1 cellular context compared by ENCODE assay signal in the genomic region with DNA sequence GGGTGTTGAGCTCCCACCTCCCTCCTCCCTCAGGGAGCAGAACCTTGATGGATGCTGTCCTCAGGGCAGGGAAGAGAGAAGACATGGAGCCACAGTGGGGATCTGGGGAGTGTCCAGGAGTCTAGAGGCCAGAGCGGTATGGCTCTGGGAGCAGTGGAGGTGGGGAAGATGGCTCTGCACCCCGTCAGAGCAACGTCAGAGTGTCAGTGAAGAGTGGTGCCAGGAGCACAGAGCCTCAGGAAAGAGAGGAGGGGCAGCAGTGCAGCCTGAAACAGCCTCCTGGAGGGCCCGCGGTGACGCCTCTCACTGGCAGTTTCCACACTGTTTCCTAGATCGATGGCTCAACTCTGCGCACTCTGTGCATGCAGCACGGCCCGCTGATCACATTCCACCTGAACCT.
TF ChIP-seq lines count a peak whose summit lies in the region.

No MANE protein-coding gene starts in this region.

TF ChIP-seq in GM23338, 12 proteins besides CTCF, POLR2A, EP300 and RAD21 (continued from another document):
- TF ChIP-seq, protein P1, sequence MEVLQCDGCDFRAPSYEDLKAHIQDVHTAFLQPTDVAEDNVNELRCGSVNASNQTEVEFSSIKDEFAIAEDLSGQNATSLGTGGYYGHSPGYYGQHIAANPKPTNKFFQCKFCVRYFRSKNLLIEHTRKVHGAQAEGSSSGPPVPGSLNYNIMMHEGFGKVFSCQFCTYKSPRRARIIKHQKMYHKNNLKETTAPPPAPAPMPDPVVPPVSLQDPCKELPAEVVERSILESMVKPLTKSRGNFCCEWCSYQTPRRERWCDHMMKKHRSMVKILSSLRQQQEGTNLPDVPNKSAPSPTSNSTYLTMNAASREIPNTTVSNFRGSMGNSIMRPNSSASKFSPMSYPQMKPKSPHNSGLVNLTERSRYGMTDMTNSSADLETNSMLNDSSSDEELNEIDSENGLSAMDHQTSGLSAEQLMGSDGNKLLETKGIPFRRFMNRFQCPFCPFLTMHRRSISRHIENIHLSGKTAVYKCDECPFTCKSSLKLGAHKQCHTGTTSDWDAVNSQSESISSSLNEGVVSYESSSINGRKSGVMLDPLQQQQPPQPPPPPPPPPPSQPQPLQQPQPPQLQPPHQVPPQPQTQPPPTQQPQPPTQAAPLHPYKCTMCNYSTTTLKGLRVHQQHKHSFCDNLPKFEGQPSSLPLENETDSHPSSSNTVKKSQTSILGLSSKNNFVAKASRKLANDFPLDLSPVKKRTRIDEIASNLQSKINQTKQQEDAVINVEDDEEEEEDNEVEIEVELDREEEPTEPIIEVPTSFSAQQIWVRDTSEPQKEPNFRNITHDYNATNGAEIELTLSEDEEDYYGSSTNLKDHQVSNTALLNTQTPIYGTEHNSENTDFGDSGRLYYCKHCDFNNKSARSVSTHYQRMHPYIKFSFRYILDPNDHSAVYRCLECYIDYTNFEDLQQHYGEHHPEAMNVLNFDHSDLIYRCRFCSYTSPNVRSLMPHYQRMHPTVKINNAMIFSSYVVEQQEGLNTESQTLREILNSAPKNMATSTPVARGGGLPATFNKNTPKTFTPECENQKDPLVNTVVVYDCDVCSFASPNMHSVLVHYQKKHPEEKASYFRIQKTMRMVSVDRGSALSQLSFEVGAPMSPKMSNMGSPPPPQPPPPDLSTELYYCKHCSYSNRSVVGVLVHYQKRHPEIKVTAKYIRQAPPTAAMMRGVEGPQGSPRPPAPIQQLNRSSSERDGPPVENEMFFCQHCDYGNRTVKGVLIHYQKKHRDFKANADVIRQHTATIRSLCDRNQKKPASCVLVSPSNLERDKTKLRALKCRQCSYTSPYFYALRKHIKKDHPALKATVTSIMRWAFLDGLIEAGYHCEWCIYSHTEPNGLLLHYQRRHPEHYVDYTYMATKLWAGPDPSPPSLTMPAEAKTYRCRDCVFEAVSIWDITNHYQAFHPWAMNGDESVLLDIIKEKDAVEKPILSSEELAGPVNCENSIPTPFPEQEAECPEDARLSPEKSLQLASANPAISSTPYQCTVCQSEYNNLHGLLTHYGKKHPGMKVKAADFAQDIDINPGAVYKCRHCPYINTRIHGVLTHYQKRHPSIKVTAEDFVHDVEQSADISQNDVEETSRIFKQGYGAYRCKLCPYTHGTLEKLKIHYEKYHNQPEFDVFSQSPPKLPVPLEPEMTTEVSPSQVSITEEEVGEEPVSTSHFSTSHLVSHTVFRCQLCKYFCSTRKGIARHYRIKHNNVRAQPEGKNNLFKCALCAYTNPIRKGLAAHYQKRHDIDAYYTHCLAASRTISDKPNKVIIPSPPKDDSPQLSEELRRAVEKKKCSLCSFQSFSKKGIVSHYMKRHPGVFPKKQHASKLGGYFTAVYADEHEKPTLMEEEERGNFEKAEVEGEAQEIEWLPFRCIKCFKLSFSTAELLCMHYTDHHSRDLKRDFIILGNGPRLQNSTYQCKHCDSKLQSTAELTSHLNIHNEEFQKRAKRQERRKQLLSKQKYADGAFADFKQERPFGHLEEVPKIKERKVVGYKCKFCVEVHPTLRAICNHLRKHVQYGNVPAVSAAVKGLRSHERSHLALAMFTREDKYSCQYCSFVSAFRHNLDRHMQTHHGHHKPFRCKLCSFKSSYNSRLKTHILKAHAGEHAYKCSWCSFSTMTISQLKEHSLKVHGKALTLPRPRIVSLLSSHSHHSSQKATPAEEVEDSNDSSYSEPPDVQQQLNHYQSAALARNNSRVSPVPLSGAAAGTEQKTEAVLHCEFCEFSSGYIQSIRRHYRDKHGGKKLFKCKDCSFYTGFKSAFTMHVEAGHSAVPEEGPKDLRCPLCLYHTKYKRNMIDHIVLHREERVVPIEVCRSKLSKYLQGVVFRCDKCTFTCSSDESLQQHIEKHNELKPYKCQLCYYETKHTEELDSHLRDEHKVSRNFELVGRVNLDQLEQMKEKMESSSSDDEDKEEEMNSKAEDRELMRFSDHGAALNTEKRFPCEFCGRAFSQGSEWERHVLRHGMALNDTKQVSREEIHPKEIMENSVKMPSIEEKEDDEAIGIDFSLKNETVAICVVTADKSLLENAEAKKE (CRISPR knock-in tag; IDR thresholded peaks at IDR 0.05), result no peak
- TF ChIP-seq EZH2 (IDR thresholded peaks at IDR 0.05; ENCODE audit: low read depth, unreplicated experiment) (no peak), ETS1 (IDR thresholded peaks at IDR 0.05) (no peak), ZNF331 (CRISPR knock-in tag; IDR thresholded peaks at IDR 0.05; ENCODE audit: low read depth) (no peak), POLR2AphosphoS5 (IDR thresholded peaks at IDR 0.05; ENCODE audit: low read depth) (no peak), ZNF114 (CRISPR knock-in tag; IDR thresholded peaks at IDR 0.05) (no peak), STAT1 (IDR thresholded peaks at IDR 0.05; ENCODE audit: unreplicated experiment) (no peak), CREB1 (CRISPR knock-in tag; IDR thresholded peaks at IDR 0.05; ENCODE audit: low read depth) (no peak), NANOG (IDR thresholded peaks at IDR 0.05; ENCODE audit: borderline replicate concordance) (no peak), JUNB (IDR thresholded peaks at IDR 0.05; ENCODE audit: unreplicated experiment) (no peak)
- TF ChIP-seq, protein P2, sequence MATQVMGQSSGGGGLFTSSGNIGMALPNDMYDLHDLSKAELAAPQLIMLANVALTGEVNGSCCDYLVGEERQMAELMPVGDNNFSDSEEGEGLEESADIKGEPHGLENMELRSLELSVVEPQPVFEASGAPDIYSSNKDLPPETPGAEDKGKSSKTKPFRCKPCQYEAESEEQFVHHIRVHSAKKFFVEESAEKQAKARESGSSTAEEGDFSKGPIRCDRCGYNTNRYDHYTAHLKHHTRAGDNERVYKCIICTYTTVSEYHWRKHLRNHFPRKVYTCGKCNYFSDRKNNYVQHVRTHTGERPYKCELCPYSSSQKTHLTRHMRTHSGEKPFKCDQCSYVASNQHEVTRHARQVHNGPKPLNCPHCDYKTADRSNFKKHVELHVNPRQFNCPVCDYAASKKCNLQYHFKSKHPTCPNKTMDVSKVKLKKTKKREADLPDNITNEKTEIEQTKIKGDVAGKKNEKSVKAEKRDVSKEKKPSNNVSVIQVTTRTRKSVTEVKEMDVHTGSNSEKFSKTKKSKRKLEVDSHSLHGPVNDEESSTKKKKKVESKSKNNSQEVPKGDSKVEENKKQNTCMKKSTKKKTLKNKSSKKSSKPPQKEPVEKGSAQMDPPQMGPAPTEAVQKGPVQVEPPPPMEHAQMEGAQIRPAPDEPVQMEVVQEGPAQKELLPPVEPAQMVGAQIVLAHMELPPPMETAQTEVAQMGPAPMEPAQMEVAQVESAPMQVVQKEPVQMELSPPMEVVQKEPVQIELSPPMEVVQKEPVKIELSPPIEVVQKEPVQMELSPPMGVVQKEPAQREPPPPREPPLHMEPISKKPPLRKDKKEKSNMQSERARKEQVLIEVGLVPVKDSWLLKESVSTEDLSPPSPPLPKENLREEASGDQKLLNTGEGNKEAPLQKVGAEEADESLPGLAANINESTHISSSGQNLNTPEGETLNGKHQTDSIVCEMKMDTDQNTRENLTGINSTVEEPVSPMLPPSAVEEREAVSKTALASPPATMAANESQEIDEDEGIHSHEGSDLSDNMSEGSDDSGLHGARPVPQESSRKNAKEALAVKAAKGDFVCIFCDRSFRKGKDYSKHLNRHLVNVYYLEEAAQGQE (IDR thresholded peaks at IDR 0.05; ENCODE audit: unreplicated experiment), result no peak
TF ChIP-seq in GM23338: peak in this region for 0.
